ENCODE assay signal across 8 cellular contexts in the genomic region with DNA sequence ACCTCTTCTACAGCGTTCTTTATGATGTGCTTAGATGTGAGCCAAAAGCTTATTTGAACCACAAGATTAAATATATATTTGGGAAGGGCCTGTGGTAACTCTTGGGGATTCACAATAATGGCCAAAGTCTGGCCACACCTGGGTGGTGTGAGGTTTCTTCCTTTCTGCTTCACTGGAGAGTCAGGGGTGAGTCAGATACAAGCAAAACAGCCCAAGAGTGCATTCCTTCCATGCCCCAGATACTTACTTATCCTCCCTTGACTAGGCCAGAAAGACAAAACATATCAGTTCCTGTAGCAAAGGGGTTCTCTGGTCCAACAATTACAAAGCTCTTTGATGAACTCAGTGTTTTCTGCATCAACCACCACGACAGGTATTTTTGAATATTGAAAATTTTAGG. TPM values are rescaled to one million over a fixed set of nuclear protein-coding genes. Genes with fewer than 3 reads are reported as not detected.
DNase-seq lines count a peak whose midpoint lies in the region; ATAC-seq, FAIRE-seq and TF ChIP-seq lines count a peak whose summit lies in the region.

No MANE protein-coding gene starts in this region.

- H3K9me3 ChIP-seq in upper lobe of left lung (no peaks in the 10 kb centered on the region), A673 (ENCODE audit: low read depth, low read length, poor library complexity, severe bottlenecking) (no peaks in the 10 kb centered on the region)

- peaks cover 65% of the 10 kb centered on the region for H3K4me1 ChIP-seq in ACC112 (ENCODE audit: control insufficient read depth, insufficient read depth, low read length, unreplicated experiment)
- H3K4me1 ChIP-seq in upper lobe of left lung = peaks cover 0 to 10% (median 0%) of the 10 kb centered on the region in 4 donors
- H3K4me1 ChIP-seq in A673 (ENCODE audit: insufficient read depth, low read length, poor library complexity, severe bottlenecking) = no peaks in the 10 kb centered on the region

- 75 to 82% methylated on average over 2 of the region's 2 CpGs for WGBS in upper lobe of left lung, 2 donors

- TF ChIP-seq CTCF in bronchial epithelial cell (IDR thresholded peaks at IDR 0.05; ENCODE audit: insufficient read depth, low read length, severe bottlenecking) = no peak
- no peak for TF ChIP-seq CTCF in upper lobe of left lung (IDR thresholded peaks at IDR 0.05)
- no peak for TF ChIP-seq CTCF in A673 (conservative IDR thresholded peaks at IDR 0.05; ENCODE audit: low read depth, low read length)

- H3K36me3 ChIP-seq in ACC112 (ENCODE audit: insufficient read depth, low read length) (no peaks in the 10 kb centered on the region), bronchial epithelial cell (ENCODE audit: control insufficient read depth, insufficient read depth, low read length) (no peaks in the 10 kb centered on the region), upper lobe of left lung (no peaks in the 10 kb centered on the region), A673 (ENCODE audit: insufficient read depth, low read length, poor library complexity, severe bottlenecking) (no peaks in the 10 kb centered on the region)

- no peak for TF ChIP-seq EP300 in upper lobe of left lung (IDR thresholded peaks at IDR 0.05)

- H3K27ac ChIP-seq in ACC112 (ENCODE audit: low read depth, low read length) (peak overlapping the region; percentile 43), upper lobe of left lung (peak overlapping the region in 3 of 4 donors; percentile 15 to 61 (median 49)), A673 (ENCODE audit: low read depth, low read length, poor library complexity, severe bottlenecking) (no peak overlapping the region)

- no peak for FAIRE-seq in bronchial epithelial cell (lab: Jason Lieb, UNC)

- ATAC-seq in GM19043 (IDR thresholded peaks at IDR 0.05; ENCODE audit: low read depth, unreplicated experiment) = peak; percentile 58
- peak; percentile 77 for ATAC-seq in HG03342 (IDR thresholded peaks at IDR 0.05; ENCODE audit: unreplicated experiment)
- peak in 1 of 2 donors; percentile 60 for ATAC-seq in upper lobe of left lung (ENCODE audit: low FRiP score in 2 of 2)

- no peaks in the 10 kb centered on the region for H3K79me2 ChIP-seq in ACC112 (ENCODE audit: control insufficient read depth, insufficient read depth, low read length, unreplicated experiment)

- intact Hi-C loops in A673 (cut with micrococcal nuclease; ENCODE audit: unreplicated experiment) (no loop called here), cardiac septum (cut with DNase I) (no loop called here)

- DNase-seq in bronchial epithelial cell (ENCODE audit: low read depth) = peak; percentile 90
- no peak for DNase-seq in upper lobe of left lung
- no peak for DNase-seq in A673 (ENCODE audit: low spot score)
- DNase-seq in NCI-H1694 (lab: John Stamatoyannopoulos, UW) = no peak
- no peak for DNase-seq in cardiac septum (ENCODE audit: low spot score)

- BruUV-seq in A673 (replicated peaks; lab: Mats Ljungman, UMichigan) = no TSS peak

- TF ChIP-seq POLR2A in upper lobe of left lung (IDR thresholded peaks at IDR 0.05) = no peak

- H2AFZ ChIP-seq in ACC112 (ENCODE audit: low read length, unreplicated experiment) = no peak overlapping the region

- CTCF ChIA-PET in A673 (lab: Charles Lee) = no interaction called here

- POLR2A ChIA-PET in A673 (lab: Charles Lee; ENCODE audit: low non-redundant PET) = no interaction called here

- H3K27me3 ChIP-seq in ACC112 (ENCODE audit: insufficient read depth, low read length) (no peaks in the 10 kb centered on the region), bronchial epithelial cell (ENCODE audit: control insufficient read depth, insufficient read depth, low read length) (no peaks in the 10 kb centered on the region), upper lobe of left lung (no peaks in the 10 kb centered on the region), A673 (replicated peaks; ENCODE audit: insufficient read depth, low read depth, low read length, poor library complexity) (no peaks in the 10 kb centered on the region)

- H3K4me3 ChIP-seq in ACC112 (ENCODE audit: low read depth, low read length) (no peak overlapping the region), bronchial epithelial cell (ENCODE audit: low read depth, low read length) (no peak overlapping the region), upper lobe of left lung (no peak overlapping the region), A673 (ENCODE audit: low read depth, low read length, poor library complexity, severe bottlenecking) (no peak overlapping the region)

RNA-seq across cellular contexts. Expression of a gene that starts 0.9 kb away (rescaled TPM):
- 6.3 and 8.2 TPM in 2 replicates for total RNA-seq in bronchial epithelial cell
- 10 to 100 TPM in 2 of 6 donors, 1 to 10 TPM in 4; 2.1 to 28.5 (median 7.6) TPM for total RNA-seq in upper lobe of left lung
- not detected in 2 replicates for total RNA-seq in A673 (2021)
- not detected for total RNA-seq in cardiac septum

RNA-seq across cellular contexts. Expression of a gene that starts 52.2 kb away (rescaled TPM):
- total RNA-seq in bronchial epithelial cell (not detected in 2 replicates), upper lobe of left lung (10 to 100 TPM in 1 of 6 donors, 1 to 10 TPM in 5; 2.4 to 18.2 (median 4.4) TPM), A673 (2021) (not detected in 2 replicates), cardiac septum (0.57 TPM)
